In the genomic region with DNA sequence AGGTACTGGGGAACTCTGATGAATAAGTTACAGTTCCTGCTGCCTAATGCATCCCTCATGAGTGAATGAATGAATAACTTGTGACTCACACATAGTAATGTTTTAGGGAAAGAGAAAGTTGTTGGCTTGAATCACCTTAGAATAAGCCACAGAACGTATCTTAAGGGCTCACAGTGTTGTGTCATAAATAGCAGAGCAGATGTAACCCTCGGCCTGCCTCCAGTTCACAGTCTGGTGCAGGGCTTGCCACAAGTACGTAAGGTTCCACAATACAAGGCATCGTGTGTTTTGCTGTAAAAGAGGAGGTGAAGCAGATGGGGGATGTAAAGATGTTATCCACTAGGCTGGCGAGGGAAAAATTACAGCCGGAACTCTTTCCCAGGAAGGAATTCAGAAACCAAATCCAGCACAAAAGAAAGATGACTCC, we compare ENCODE assay signal across 1 cellular context.
TF ChIP-seq lines count a peak whose summit lies in the region.

No MANE protein-coding gene starts in this region.

TF ChIP-seq in SK-N-SH, 30 proteins besides CTCF, POLR2A, EP300 and RAD21 (continued from another document):
- TF ChIP-seq, protein P1, sequence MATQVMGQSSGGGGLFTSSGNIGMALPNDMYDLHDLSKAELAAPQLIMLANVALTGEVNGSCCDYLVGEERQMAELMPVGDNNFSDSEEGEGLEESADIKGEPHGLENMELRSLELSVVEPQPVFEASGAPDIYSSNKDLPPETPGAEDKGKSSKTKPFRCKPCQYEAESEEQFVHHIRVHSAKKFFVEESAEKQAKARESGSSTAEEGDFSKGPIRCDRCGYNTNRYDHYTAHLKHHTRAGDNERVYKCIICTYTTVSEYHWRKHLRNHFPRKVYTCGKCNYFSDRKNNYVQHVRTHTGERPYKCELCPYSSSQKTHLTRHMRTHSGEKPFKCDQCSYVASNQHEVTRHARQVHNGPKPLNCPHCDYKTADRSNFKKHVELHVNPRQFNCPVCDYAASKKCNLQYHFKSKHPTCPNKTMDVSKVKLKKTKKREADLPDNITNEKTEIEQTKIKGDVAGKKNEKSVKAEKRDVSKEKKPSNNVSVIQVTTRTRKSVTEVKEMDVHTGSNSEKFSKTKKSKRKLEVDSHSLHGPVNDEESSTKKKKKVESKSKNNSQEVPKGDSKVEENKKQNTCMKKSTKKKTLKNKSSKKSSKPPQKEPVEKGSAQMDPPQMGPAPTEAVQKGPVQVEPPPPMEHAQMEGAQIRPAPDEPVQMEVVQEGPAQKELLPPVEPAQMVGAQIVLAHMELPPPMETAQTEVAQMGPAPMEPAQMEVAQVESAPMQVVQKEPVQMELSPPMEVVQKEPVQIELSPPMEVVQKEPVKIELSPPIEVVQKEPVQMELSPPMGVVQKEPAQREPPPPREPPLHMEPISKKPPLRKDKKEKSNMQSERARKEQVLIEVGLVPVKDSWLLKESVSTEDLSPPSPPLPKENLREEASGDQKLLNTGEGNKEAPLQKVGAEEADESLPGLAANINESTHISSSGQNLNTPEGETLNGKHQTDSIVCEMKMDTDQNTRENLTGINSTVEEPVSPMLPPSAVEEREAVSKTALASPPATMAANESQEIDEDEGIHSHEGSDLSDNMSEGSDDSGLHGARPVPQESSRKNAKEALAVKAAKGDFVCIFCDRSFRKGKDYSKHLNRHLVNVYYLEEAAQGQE (IDR thresholded peaks at IDR 0.05; ENCODE audit: low read depth, low read length): no peak
- TF ChIP-seq RFX5 (IDR thresholded peaks at IDR 0.05; ENCODE audit: low read length): no peak
- TF ChIP-seq, protein P2, sequence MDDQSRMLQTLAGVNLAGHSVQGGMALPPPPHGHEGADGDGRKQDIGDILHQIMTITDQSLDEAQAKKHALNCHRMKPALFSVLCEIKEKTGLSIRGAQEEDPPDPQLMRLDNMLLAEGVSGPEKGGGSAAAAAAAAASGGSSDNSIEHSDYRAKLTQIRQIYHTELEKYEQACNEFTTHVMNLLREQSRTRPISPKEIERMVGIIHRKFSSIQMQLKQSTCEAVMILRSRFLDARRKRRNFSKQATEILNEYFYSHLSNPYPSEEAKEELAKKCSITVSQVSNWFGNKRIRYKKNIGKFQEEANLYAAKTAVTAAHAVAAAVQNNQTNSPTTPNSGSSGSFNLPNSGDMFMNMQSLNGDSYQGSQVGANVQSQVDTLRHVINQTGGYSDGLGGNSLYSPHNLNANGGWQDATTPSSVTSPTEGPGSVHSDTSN (IDR thresholded peaks at IDR 0.05): peak; percentile 65
- peak; percentile 88 for TF ChIP-seq TCF12 (IDR thresholded peaks at IDR 0.05)
- no peak for TF ChIP-seq MXI1 (IDR thresholded peaks at IDR 0.05; ENCODE audit: low read depth, low read length)
- peak; percentile 33; the same call in 1 of the 2 replicates for TF ChIP-seq RXRA (IDR thresholded peaks at IDR 0.05; ENCODE audit: borderline replicate concordance, low read depth)
- TF ChIP-seq POLR2AphosphoS5 (IDR thresholded peaks at IDR 0.05; ENCODE audit: low read depth, low read length): peak; percentile 34; the same call in 1 of the 2 replicates
- TF ChIP-seq TAF1 (IDR thresholded peaks at IDR 0.05; ENCODE audit: borderline replicate concordance, low read depth, low read length): no peak
- TF ChIP-seq, protein P3, sequence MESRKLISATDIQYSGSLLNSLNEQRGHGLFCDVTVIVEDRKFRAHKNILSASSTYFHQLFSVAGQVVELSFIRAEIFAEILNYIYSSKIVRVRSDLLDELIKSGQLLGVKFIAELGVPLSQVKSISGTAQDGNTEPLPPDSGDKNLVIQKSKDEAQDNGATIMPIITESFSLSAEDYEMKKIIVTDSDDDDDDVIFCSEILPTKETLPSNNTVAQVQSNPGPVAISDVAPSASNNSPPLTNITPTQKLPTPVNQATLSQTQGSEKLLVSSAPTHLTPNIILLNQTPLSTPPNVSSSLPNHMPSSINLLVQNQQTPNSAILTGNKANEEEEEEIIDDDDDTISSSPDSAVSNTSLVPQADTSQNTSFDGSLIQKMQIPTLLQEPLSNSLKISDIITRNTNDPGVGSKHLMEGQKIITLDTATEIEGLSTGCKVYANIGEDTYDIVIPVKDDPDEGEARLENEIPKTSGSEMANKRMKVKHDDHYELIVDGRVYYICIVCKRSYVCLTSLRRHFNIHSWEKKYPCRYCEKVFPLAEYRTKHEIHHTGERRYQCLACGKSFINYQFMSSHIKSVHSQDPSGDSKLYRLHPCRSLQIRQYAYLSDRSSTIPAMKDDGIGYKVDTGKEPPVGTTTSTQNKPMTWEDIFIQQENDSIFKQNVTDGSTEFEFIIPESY (IDR thresholded peaks at IDR 0.05; ENCODE audit: borderline replicate concordance, low read depth): no peak
- TF ChIP-seq JUND (IDR thresholded peaks at IDR 0.05): peak; percentile 83
- TF ChIP-seq, protein P4, sequence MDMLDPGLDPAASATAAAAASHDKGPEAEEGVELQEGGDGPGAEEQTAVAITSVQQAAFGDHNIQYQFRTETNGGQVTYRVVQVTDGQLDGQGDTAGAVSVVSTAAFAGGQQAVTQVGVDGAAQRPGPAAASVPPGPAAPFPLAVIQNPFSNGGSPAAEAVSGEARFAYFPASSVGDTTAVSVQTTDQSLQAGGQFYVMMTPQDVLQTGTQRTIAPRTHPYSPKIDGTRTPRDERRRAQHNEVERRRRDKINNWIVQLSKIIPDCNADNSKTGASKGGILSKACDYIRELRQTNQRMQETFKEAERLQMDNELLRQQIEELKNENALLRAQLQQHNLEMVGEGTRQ (IDR thresholded peaks at IDR 0.05; ENCODE audit: borderline replicate concordance, low read depth, low read length): no peak
- TF ChIP-seq ELF1 (IDR thresholded peaks at IDR 0.05): 0 out of 2 replicates have a peak, but pooled peaks have one; percentile 12
- peak; percentile 63; the same call in 1 of the 2 replicates for TF ChIP-seq NFIC (IDR thresholded peaks at IDR 0.05; ENCODE audit: borderline replicate concordance)
- no peak for TF ChIP-seq SIN3A (IDR thresholded peaks at IDR 0.05; ENCODE audit: borderline replicate concordance, low read depth, low read length)
- no peak for TF ChIP-seq RCOR1 (IDR thresholded peaks at IDR 0.05; ENCODE audit: low read length)
